Comparison of ENCODE assay signal across 18 cellular contexts in genomic region chr2:127012215-127012614, GRCh38.
"Had no signal": no experiment of that assay in that cellular context is flagged by ENCODE, and none has a peak within 500 bp of the region (broad histone marks: within the 10 kb centered on the region; RNA-seq: fewer than 3 reads in every experiment).

No MANE protein-coding gene starts in this region.

- H3K36me3 ChIP-seq: ascending aorta, colonic mucosa, heart right ventricle, prostate gland, spleen had no signal

- H3K4me3 Mint-ChIP-seq: activated naive CD8-positive, alpha-beta T cell treated with anti-CD3 and anti-CD28 coated beads, Interleukin-2, amount 10 ng/mL, durations not matched to agents 7 days and 5 days; naive thymus-derived CD8-positive, alpha-beta T cell; stimulated activated naive B cell treated with anti-CD40 and anti-IgM and Interleukin-4, amounts not matched to agents 10 μg/mL and 1 μg/mL and 100 μg/mL, for 72 hours had no signal

- ATAC-seq: heart right ventricle; left lobe of liver; mucosa of descending colon; naive thymus-derived CD8-positive, alpha-beta T cell; stimulated activated naive B cell treated with anti-CD40 and anti-IgM and Interleukin-4, amounts not matched to agents 10 μg/mL and 1 μg/mL and 100 μg/mL, for 72 hours had no signal

- H3K4me3 ChIP-seq: ascending aorta, colonic mucosa, heart right ventricle, mucosa of descending colon, prostate gland, spleen had no signal

- H3K27me3 ChIP-seq: ascending aorta, colonic mucosa had no signal

- H3K27ac Mint-ChIP-seq: activated naive CD8-positive, alpha-beta T cell treated with anti-CD3 and anti-CD28 coated beads, Interleukin-2, amount 10 ng/mL, durations not matched to agents 7 days and 5 days; naive thymus-derived CD8-positive, alpha-beta T cell; stimulated activated naive B cell treated with anti-CD40 and anti-IgM and Interleukin-4, amounts not matched to agents 10 μg/mL and 1 μg/mL and 100 μg/mL, for 72 hours had no signal

- DNase-seq: activated CD4-positive, alpha-beta T cell treated with anti-CD3 and anti-CD28 coated beads for 1 hour; activated CD4-positive, alpha-beta T cell treated with anti-CD3 and anti-CD28 coated beads, Interleukin-2, amount 50 U/mL, for 48 hours; activated naive CD8-positive, alpha-beta T cell treated with anti-CD3 and anti-CD28 coated beads, Interleukin-2, amount 10 ng/mL, durations not matched to agents 7 days and 5 days; activated T-cell treated with anti-CD3 and anti-CD28 coated beads, Interleukin-2, amount 50 U/mL, for 48 hours; colonic mucosa; effector CD4-positive, alpha-beta T cell; heart right ventricle; islet precursor cell; mucosa of descending colon; naive thymus-derived CD8-positive, alpha-beta T cell; nucleus accumbens; spleen; stimulated activated CD4-positive, alpha-beta T cell treated with anti-CD3 and anti-CD28 coated beads, Interleukin-1b, Interleukin-23, amount 100 ng/mL, for 48 hours; stimulated activated naive B cell treated with anti-CD40 and anti-IgM and Interleukin-4, amounts not matched to agents 10 μg/mL and 1 μg/mL and 100 μg/mL, for 72 hours; substantia nigra had no signal

- H3K4me1 Mint-ChIP-seq: activated naive CD8-positive, alpha-beta T cell treated with anti-CD3 and anti-CD28 coated beads, Interleukin-2, amount 10 ng/mL, durations not matched to agents 7 days and 5 days; naive thymus-derived CD8-positive, alpha-beta T cell; stimulated activated naive B cell treated with anti-CD40 and anti-IgM and Interleukin-4, amounts not matched to agents 10 μg/mL and 1 μg/mL and 100 μg/mL, for 72 hours had no signal

- H3K9me3 ChIP-seq: colonic mucosa, heart right ventricle, mucosa of descending colon, prostate gland had no signal

- H3K27ac ChIP-seq: ascending aorta, colonic mucosa, heart right ventricle, prostate gland, spleen had no signal

- H3K9me3 Mint-ChIP-seq: activated naive CD8-positive, alpha-beta T cell treated with anti-CD3 and anti-CD28 coated beads, Interleukin-2, amount 10 ng/mL, durations not matched to agents 7 days and 5 days; stimulated activated naive B cell treated with anti-CD40 and anti-IgM and Interleukin-4, amounts not matched to agents 10 μg/mL and 1 μg/mL and 100 μg/mL, for 72 hours had no signal

- H3K4me1 ChIP-seq: ascending aorta, colonic mucosa, prostate gland, spleen had no signal

- H3K36me3 Mint-ChIP-seq: activated naive CD8-positive, alpha-beta T cell treated with anti-CD3 and anti-CD28 coated beads, Interleukin-2, amount 10 ng/mL, durations not matched to agents 7 days and 5 days; stimulated activated naive B cell treated with anti-CD40 and anti-IgM and Interleukin-4, amounts not matched to agents 10 μg/mL and 1 μg/mL and 100 μg/mL, for 72 hours had no signal
